In genomic region chr19:48108997-48109782, GRCh38 we compare ENCODE assay signal across 16 cellular contexts. TPM values are rescaled to one million over a fixed set of nuclear protein-coding genes. Genes with fewer than 3 reads are reported as not detected.
DNase-seq lines count a peak whose midpoint lies in the region; ATAC-seq and TF ChIP-seq lines count a peak whose summit lies in the region.
"Had no signal": no experiment of that assay in that cellular context is flagged by ENCODE, and none has a peak within 500 bp of the region (broad histone marks: within the 10 kb centered on the region; RNA-seq: fewer than 3 reads in every experiment).

No MANE protein-coding gene starts in this region.

- H3K9me3 ChIP-seq in T-helper 17 cell (ENCODE audit: control insufficient read depth, low read length, poor library complexity, severe bottlenecking), result no peaks in the 10 kb centered on the region

- H3K4me3 Mint-ChIP-seq in T-helper 1 cell treated with Interleukin-12 subunit alpha and Interleukin-12 subunit beta and Interleukin-4 antibody, amounts not matched to agents 30 μg/mL and 1 μg/mL, for 36 hours, result peak overlapping the region; percentile 57
- no peak overlapping the region for H3K4me3 Mint-ChIP-seq in T-helper 17 cell
- peak overlapping the region; percentile 44 for H3K4me3 Mint-ChIP-seq in natural killer cell treated with Interleukin-12 subunit alpha and Interleukin-12 subunit beta and Interleukin-15 and Interleukin-18, amount 100 ng/mL, for 72 hours

- POLR2A ChIA-PET in GM10248 (lab: Yijun Ruan, JAX), result interaction anchor here (0.6 kb wide), 1 partner anchor 260 kb away, joined by 3 read pairs; no protein-coding TSS in a partner anchor

- H3K36me3 Mint-ChIP-seq in T-helper 1 cell treated with Interleukin-12 subunit alpha and Interleukin-12 subunit beta and Interleukin-4 antibody, amounts not matched to agents 30 μg/mL and 1 μg/mL, for 36 hours (ENCODE audit: low read depth), result peaks cover 2% of the 10 kb centered on the region
- no peaks in the 10 kb centered on the region for H3K36me3 Mint-ChIP-seq in T-helper 17 cell (ENCODE audit: low read depth)
- no peaks in the 10 kb centered on the region for H3K36me3 Mint-ChIP-seq in natural killer cell treated with Interleukin-12 subunit alpha and Interleukin-12 subunit beta and Interleukin-15 and Interleukin-18, amount 100 ng/mL, for 72 hours

- CTCF ChIA-PET in GM10248 (lab: Yijun Ruan, JAX), result interaction anchor here (1.1 to 7.0 kb wide), 14 partner anchors 8 to 217 kb away, joined by 3 to 88 read pairs (median 5); no protein-coding TSS in a partner anchor

- H3K27me3 Mint-ChIP-seq in T-helper 1 cell treated with Interleukin-12 subunit alpha and Interleukin-12 subunit beta and Interleukin-4 antibody, amounts not matched to agents 30 μg/mL and 1 μg/mL, for 36 hours (ENCODE audit: low read depth), result no peaks in the 10 kb centered on the region
- H3K27me3 Mint-ChIP-seq in T-helper 17 cell, result no peaks in the 10 kb centered on the region
- H3K27me3 Mint-ChIP-seq in natural killer cell treated with Interleukin-12 subunit alpha and Interleukin-12 subunit beta and Interleukin-15 and Interleukin-18, amount 100 ng/mL, for 72 hours, result peaks cover 0 to 4% of the 10 kb centered on the region in 2 donors
- H3K27me3 Mint-ChIP-seq: effector memory CD8-positive, alpha-beta T cell had no signal

- ATAC-seq in T-helper 17 cell, result no peak
- ATAC-seq in natural killer cell treated with Interleukin-12 subunit alpha and Interleukin-12 subunit beta and Interleukin-15 and Interleukin-18, amount 100 ng/mL, for 72 hours, result no peak
- ATAC-seq in HG03139 (IDR thresholded peaks at IDR 0.05; ENCODE audit: unreplicated experiment), result no peak
- no peak for ATAC-seq in HG02571 (IDR thresholded peaks at IDR 0.05; ENCODE audit: unreplicated experiment)
- ATAC-seq: sciatic nerve had no signal

- no peak overlapping the region for H3K27ac Mint-ChIP-seq in T-helper 1 cell treated with Interleukin-12 subunit alpha and Interleukin-12 subunit beta and Interleukin-4 antibody, amounts not matched to agents 30 μg/mL and 1 μg/mL, for 36 hours
- H3K27ac Mint-ChIP-seq in T-helper 17 cell, result peak overlapping the region; percentile 67
- peak overlapping the region in 1 of 2 donors; percentile 39 for H3K27ac Mint-ChIP-seq in natural killer cell treated with Interleukin-12 subunit alpha and Interleukin-12 subunit beta and Interleukin-15 and Interleukin-18, amount 100 ng/mL, for 72 hours

- no peak for DNase-seq in T-helper 1 cell
- DNase-seq in A172 (ENCODE audit: low spot score), result peak; percentile 29
- DNase-seq in T-helper 17 cell, result no peak
- no peak for DNase-seq in natural killer cell treated with Interleukin-12 subunit alpha and Interleukin-12 subunit beta and Interleukin-15 and Interleukin-18, amount 100 ng/mL, for 72 hours (ENCODE audit: low spot score)
- no peak for DNase-seq in GM10248 (ENCODE audit: extremely low spot score)
- DNase-seq: 8988T; effector memory CD8-positive, alpha-beta T cell; HCEC 1CT; midbrain; MM.1S; NCI-H1930; NCI-H524 treated with DMSO at 0.1 percent for 48 hours had no signal

- H3K4me1 Mint-ChIP-seq in T-helper 1 cell treated with Interleukin-12 subunit alpha and Interleukin-12 subunit beta and Interleukin-4 antibody, amounts not matched to agents 30 μg/mL and 1 μg/mL, for 36 hours (ENCODE audit: low read depth), result peaks cover 19% of the 10 kb centered on the region
- peaks cover 8% of the 10 kb centered on the region for H3K4me1 Mint-ChIP-seq in T-helper 17 cell
- H3K4me1 Mint-ChIP-seq in natural killer cell treated with Interleukin-12 subunit alpha and Interleukin-12 subunit beta and Interleukin-15 and Interleukin-18, amount 100 ng/mL, for 72 hours (ENCODE audit: low read depth in 2 of 2), result peaks cover 7 to 12% of the 10 kb centered on the region in 2 donors

- no peaks in the 10 kb centered on the region for H3K9me3 Mint-ChIP-seq in T-helper 1 cell treated with Interleukin-12 subunit alpha and Interleukin-12 subunit beta and Interleukin-4 antibody, amounts not matched to agents 30 μg/mL and 1 μg/mL, for 36 hours
- H3K9me3 Mint-ChIP-seq in natural killer cell treated with Interleukin-12 subunit alpha and Interleukin-12 subunit beta and Interleukin-15 and Interleukin-18, amount 100 ng/mL, for 72 hours, result no peaks in the 10 kb centered on the region
- H3K9me3 Mint-ChIP-seq: effector memory CD8-positive, alpha-beta T cell had no signal

- TF ChIP-seq CTCF in GM10248 (IDR thresholded peaks at IDR 0.05; ENCODE audit: control extremely low read depth, extremely low read depth, low read depth, missing control alignments), result no peak

RNA-seq across cellular contexts. Expression of gene PLA2G4C, which starts 1.4 kb away (rescaled TPM):
- total RNA-seq in A172 (2014; rRNA removed; shearing (Covaris generic)), result 8.0 and 8.4 TPM in 2 replicates
- 10 to 100 TPM; 11.7 to 12.6 TPM for total RNA-seq in T-helper 17 cell
- total RNA-seq in natural killer cell treated with Interleukin-12 subunit alpha and Interleukin-12 subunit beta and Interleukin-15 and Interleukin-18, amount 100 ng/mL, for 72 hours, result 10 to 100 TPM in 1 of 2 donors, 1 to 10 TPM in 1; 8.2 to 17.2 TPM
